In genomic region chr1:33010946-33011731, GRCh38 we compare ENCODE assay signal across 10 cellular contexts. TPM values are rescaled to one million over a fixed set of nuclear protein-coding genes. Genes with fewer than 3 reads are reported as not detected.
A peak's percentile ranks its signal among the peaks of the same experiment; 100 is the strongest.
DNase-seq lines count a peak whose midpoint lies in the region; ATAC-seq and TF ChIP-seq lines count a peak whose summit lies in the region.
"Had no signal": no experiment of that assay in that cellular context is flagged by ENCODE, and none has a peak within 500 bp of the region (broad histone marks: within the 10 kb centered on the region; RNA-seq: fewer than 3 reads in every experiment).

No MANE protein-coding gene starts in this region.

- H2AK5ac ChIP-seq in neuronal stem cell (ENCODE audit: low read depth, low read length), result no peak overlapping the region

- H3K4me1 ChIP-seq in neuronal stem cell (ENCODE audit: control insufficient read depth in 2 of 2, insufficient read depth in 1 of 2, low read depth in 1 of 2, low read length in 2 of 2), result peaks cover 7 to 11% of the 10 kb centered on the region in 2 donors
- H3K4me1 ChIP-seq: BLaER1 had no signal

- H3K36me3 ChIP-seq in neuronal stem cell (replicated peaks in 1 of 2; ENCODE audit: control insufficient read depth in 2 of 2, insufficient read depth in 2 of 2, low read length in 2 of 2), result peaks cover 20 to 78% of the 10 kb centered on the region in 2 donors

- no peaks in the 10 kb centered on the region for H3K9me3 ChIP-seq in neuronal stem cell (replicated peaks in 1 of 2; ENCODE audit: control insufficient read depth in 2 of 2, insufficient read depth in 1 of 2, low read depth in 1 of 2, low read length in 2 of 2)
- H3K9me3 ChIP-seq: BLaER1 had no signal

- no peaks in the 10 kb centered on the region for H3K27me3 ChIP-seq in neuronal stem cell (ENCODE audit: control insufficient read depth in 3 of 3, insufficient read depth in 3 of 3, low read depth in 1 of 3, low read length in 3 of 3)
- H3K27me3 ChIP-seq: BLaER1 had no signal

- H4K8ac ChIP-seq in neuronal stem cell (ENCODE audit: low read depth, low read length), result no peak overlapping the region

- H3K9ac ChIP-seq in neuronal stem cell (ENCODE audit: low read depth, low read length, poor library complexity), result peak overlapping the region; percentile 18
- H3K9ac ChIP-seq: BLaER1 had no signal

- H3K4me3 Mint-ChIP-seq in natural killer cell treated with Interleukin-12 subunit alpha and Interleukin-12 subunit beta and Interleukin-15 and Interleukin-18, amount 100 ng/mL, for 72 hours, result no peak overlapping the region
- H3K4me3 Mint-ChIP-seq in natural killer cell, result no peak overlapping the region

- no peak overlapping the region for H3K4me2 ChIP-seq in neuronal stem cell (ENCODE audit: insufficient read depth, low read length, poor library complexity, severe bottlenecking)
- H3K4me2 ChIP-seq: BLaER1 had no signal

- H3K4me3 ChIP-seq in fibroblast of mammary gland (ENCODE audit: control insufficient read depth, low read depth, low read length), result no peak overlapping the region
- H3K4me3 ChIP-seq in neuronal stem cell (ENCODE audit: low read length in 2 of 2), result no peak overlapping the region
- H3K4me3 ChIP-seq: BLaER1 had no signal

- H2BK15ac ChIP-seq in neuronal stem cell (ENCODE audit: low read length), result no peak overlapping the region

- no CpG with 5 or more reads among the region's 5 CpGs for WGBS in neuronal stem cell (ENCODE audit: extremely low coverage in 2 of 2, insufficient read length in 2 of 2, insufficient replicate concordance in 1 of 2), 2 donors

- H3K27me3 Mint-ChIP-seq in natural killer cell treated with Interleukin-12 subunit alpha and Interleukin-12 subunit beta and Interleukin-15 and Interleukin-18, amount 100 ng/mL, for 72 hours, result no peaks in the 10 kb centered on the region
- no peaks in the 10 kb centered on the region for H3K27me3 Mint-ChIP-seq in natural killer cell (ENCODE audit: low read depth in 2 of 2)

- H3K36me3 Mint-ChIP-seq in natural killer cell treated with Interleukin-12 subunit alpha and Interleukin-12 subunit beta and Interleukin-15 and Interleukin-18, amount 100 ng/mL, for 72 hours, result peaks cover 60% of the 10 kb centered on the region
- H3K36me3 Mint-ChIP-seq in natural killer cell, result peaks cover 32% of the 10 kb centered on the region

- H3K23ac ChIP-seq in neuronal stem cell (ENCODE audit: low read depth, low read length, poor library complexity), result peak overlapping the region; percentile 62

- no peaks in the 10 kb centered on the region for H3K9me3 Mint-ChIP-seq in natural killer cell treated with Interleukin-12 subunit alpha and Interleukin-12 subunit beta and Interleukin-15 and Interleukin-18, amount 100 ng/mL, for 72 hours
- no peaks in the 10 kb centered on the region for H3K9me3 Mint-ChIP-seq in natural killer cell

- H2BK5ac ChIP-seq in neuronal stem cell (ENCODE audit: low read length), result no peak overlapping the region

- H3K79me1 ChIP-seq in neuronal stem cell (ENCODE audit: low read depth, low read length), result no peaks in the 10 kb centered on the region

- H3K27ac ChIP-seq in neuronal stem cell (replicated peaks; ENCODE audit: low read length), result no peak overlapping the region
- H3K27ac ChIP-seq: BLaER1 had no signal

- H3K14ac ChIP-seq in neuronal stem cell (ENCODE audit: low read length), result no peak overlapping the region

- no peak overlapping the region for H2BK12ac ChIP-seq in neuronal stem cell (ENCODE audit: low read length)

- no peak for ATAC-seq in natural killer cell treated with Interleukin-12 subunit alpha and Interleukin-12 subunit beta and Interleukin-15 and Interleukin-18, amount 100 ng/mL, for 72 hours
- ATAC-seq in natural killer cell (no peak), GM21390 (IDR thresholded peaks at IDR 0.05; ENCODE audit: unreplicated experiment) (no peak), GM18520 (IDR thresholded peaks at IDR 0.05; ENCODE audit: unreplicated experiment) (no peak)

- TF ChIP-seq CTCF in natural killer cell (IDR thresholded peaks at IDR 0.05), result no peak
- TF ChIP-seq CTCF in fibroblast of mammary gland (conservative IDR thresholded peaks at IDR 0.05; ENCODE audit: control insufficient read depth, insufficient read depth, low read depth, low read length), result no peak

- H3K18ac ChIP-seq in neuronal stem cell (ENCODE audit: low read length), result no peak overlapping the region

- H3K4me1 Mint-ChIP-seq in natural killer cell treated with Interleukin-12 subunit alpha and Interleukin-12 subunit beta and Interleukin-15 and Interleukin-18, amount 100 ng/mL, for 72 hours (ENCODE audit: low read depth in 2 of 2), result peaks cover 24 to 38% of the 10 kb centered on the region in 2 donors
- H3K4me1 Mint-ChIP-seq in natural killer cell, result no peaks in the 10 kb centered on the region

- H2BK120ac ChIP-seq in neuronal stem cell (ENCODE audit: low read depth, low read length), result no peak overlapping the region

- H2AFZ ChIP-seq in neuronal stem cell (ENCODE audit: low read length), result no peak overlapping the region

- H4K91ac ChIP-seq in neuronal stem cell (ENCODE audit: low read depth, low read length, poor library complexity), result no peak overlapping the region

- H3K27ac Mint-ChIP-seq in natural killer cell treated with Interleukin-12 subunit alpha and Interleukin-12 subunit beta and Interleukin-15 and Interleukin-18, amount 100 ng/mL, for 72 hours, result peak overlapping the region; percentile 34 to 84
- no peak overlapping the region for H3K27ac Mint-ChIP-seq in natural killer cell

- H3K4ac ChIP-seq in neuronal stem cell (ENCODE audit: low read length), result no peak overlapping the region

- intact Hi-C loops in natural killer cell (cut with micrococcal nuclease), result no loop called here

- no peak for DNase-seq in natural killer cell treated with Interleukin-12 subunit alpha and Interleukin-12 subunit beta and Interleukin-15 and Interleukin-18, amount 100 ng/mL, for 72 hours (ENCODE audit: low spot score)
- DNase-seq in natural killer cell, result no peak
- DNase-seq in fibroblast of mammary gland (ENCODE audit: low read depth), result peak; percentile 74
- no peak for DNase-seq in neuronal stem cell (ENCODE audit: low spot score)
- DNase-seq in activated CD8-positive, alpha-beta memory T cell treated with anti-CD3 and anti-CD28 coated beads, Interleukin-2, amount 50 U/mL, for 4 hours, result no peak
- no peak for DNase-seq in NCI-H2227 (lab: John Stamatoyannopoulos, UW; ENCODE audit: unreplicated experiment)
- DNase-seq: NCI-H526 had no signal

RNA-seq across cellular contexts. Expression of gene AK2, which starts 25.5 kb away (rescaled TPM):
- total RNA-seq in natural killer cell treated with Interleukin-12 subunit alpha and Interleukin-12 subunit beta and Interleukin-15 and Interleukin-18, amount 100 ng/mL, for 72 hours, result 100 to 1,000 TPM; 379 to 475 TPM
- total RNA-seq in natural killer cell, result 10 to 100 TPM; 64.8 to 94.0 (median 67.1) TPM
- 47.7 TPM for polyA plus RNA-seq in neuronal stem cell (2013, experiment 1 of 2)
- polyA plus RNA-seq in neuronal stem cell (2013, experiment 2 of 2), result 46.5 TPM

RNA-seq across cellular contexts. Expression of gene RNF19B, which starts 46.5 kb away (rescaled TPM):
- total RNA-seq in natural killer cell treated with Interleukin-12 subunit alpha and Interleukin-12 subunit beta and Interleukin-15 and Interleukin-18, amount 100 ng/mL, for 72 hours, result 100 to 1,000 TPM in 1 of 2 donors, 10 to 100 TPM in 1; 92.0 to 246 TPM
- total RNA-seq in natural killer cell, result 100 to 1,000 TPM in 1 of 3 donors, 10 to 100 TPM in 2; 44.2 to 110 (median 54.3) TPM
- 8.9 TPM for polyA plus RNA-seq in neuronal stem cell (2013, experiment 1 of 2)
- polyA plus RNA-seq in neuronal stem cell (2013, experiment 2 of 2), result 8.5 TPM

Comparison
In these comparisons a context has a peak if more than half of its experiments do, and no peak if none do; other contexts are left out.
1. H3K27ac Mint-ChIP-seq: peak in natural killer cell treated with Interleukin-12 subunit alpha and Interleukin-12 subunit beta and Interleukin-15 and Interleukin-18, amount 100 ng/mL, for 72 hours (2 of 2); none in natural killer cell (0 of 2).